In genomic region chr6:32111424-32112066, GRCh38 we compare ENCODE assay signal across 1 cellular context.
TF ChIP-seq lines count a peak whose summit lies in the region.

No MANE protein-coding gene starts in this region.

TF ChIP-seq in K562, 482 proteins besides CTCF, POLR2A, EP300 and RAD21:
- TF ChIP-seq ZBTB8A (IDR thresholded peaks at IDR 0.05; ENCODE audit: partially characterized antibody) (no peak), SP1 (CRISPR knock-in tag; IDR thresholded peaks at IDR 0.05) (0 out of 2 replicates have a peak, but pooled peaks have one; percentile 25), ZNF444 (CRISPR knock-in tag; IDR thresholded peaks at IDR 0.05) (no peak), KDM1A (IDR thresholded peaks at IDR 0.05) (0 out of 4 replicates have a peak, but pooled peaks of 1 of the 2 experiments have one; percentile 19)
- TF ChIP-seq, protein P1, sequence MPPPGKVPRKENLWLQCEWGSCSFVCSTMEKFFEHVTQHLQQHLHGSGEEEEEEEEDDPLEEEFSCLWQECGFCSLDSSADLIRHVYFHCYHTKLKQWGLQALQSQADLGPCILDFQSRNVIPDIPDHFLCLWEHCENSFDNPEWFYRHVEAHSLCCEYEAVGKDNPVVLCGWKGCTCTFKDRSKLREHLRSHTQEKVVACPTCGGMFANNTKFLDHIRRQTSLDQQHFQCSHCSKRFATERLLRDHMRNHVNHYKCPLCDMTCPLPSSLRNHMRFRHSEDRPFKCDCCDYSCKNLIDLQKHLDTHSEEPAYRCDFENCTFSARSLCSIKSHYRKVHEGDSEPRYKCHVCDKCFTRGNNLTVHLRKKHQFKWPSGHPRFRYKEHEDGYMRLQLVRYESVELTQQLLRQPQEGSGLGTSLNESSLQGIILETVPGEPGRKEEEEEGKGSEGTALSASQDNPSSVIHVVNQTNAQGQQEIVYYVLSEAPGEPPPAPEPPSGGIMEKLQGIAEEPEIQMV (tag; conservative IDR thresholded peaks at IDR 0.05; ENCODE audit: low read depth) = no peak
TF ChIP-seq in K562: peak in this region for 2.
